1 cellular context compared by ENCODE assay signal in genomic region chr17:21511368-21512195, GRCh38.
TF ChIP-seq lines count a peak whose summit lies in the region.

No MANE protein-coding gene starts in this region.

TF ChIP-seq in HEK293, 187 proteins besides CTCF, POLR2A, EP300 and RAD21 (continued from another document and continues in another):
- TF ChIP-seq ZNF148 (tag by site-specific recombination; IDR thresholded peaks at IDR 0.05; ENCODE audit: borderline replicate concordance) (no peak), ZNF2 (tag by site-specific recombination; IDR thresholded peaks at IDR 0.05) (no peak), ZNF621 (tag by site-specific recombination; IDR thresholded peaks at IDR 0.05) (no peak), KLF7 (tag by site-specific recombination; IDR thresholded peaks at IDR 0.05; ENCODE audit: borderline replicate concordance) (no peak; the same call in 1 of the 2 replicates), ZNF704 (tag by site-specific recombination; IDR thresholded peaks at IDR 0.05) (no peak), ZNF645 (tag by site-specific recombination; IDR thresholded peaks at IDR 0.05) (no peak), ZNF174 (tag by site-specific recombination; IDR thresholded peaks at IDR 0.05) (no peak), ZNF473 (tag by site-specific recombination; IDR thresholded peaks at IDR 0.05) (no peak), MZF1 (tag by site-specific recombination; IDR thresholded peaks at IDR 0.05; ENCODE audit: borderline replicate concordance) (peak; percentile 95), ZNF623 (tag by site-specific recombination; IDR thresholded peaks at IDR 0.05) (no peak; the same call in 1 of the 2 replicates), ZBTB20 (tag by site-specific recombination; IDR thresholded peaks at IDR 0.05) (peak; percentile 67), ZFHX2 (tag by site-specific recombination; conservative IDR thresholded peaks at IDR 0.05) (no peak), ZNF549 (tag by site-specific recombination; IDR thresholded peaks at IDR 0.05) (no peak), FEZF1 (tag by site-specific recombination; IDR thresholded peaks at IDR 0.05) (no peak), ZNF433 (tag by site-specific recombination; IDR thresholded peaks at IDR 0.05; ENCODE audit: low read depth) (no peak), HIC1 (tag by site-specific recombination; IDR thresholded peaks at IDR 0.05) (peak; percentile 77; the same call in 1 of the 2 replicates), PRDM2 (tag by site-specific recombination; IDR thresholded peaks at IDR 0.05; ENCODE audit: borderline replicate concordance) (no peak), ZNF140 (tag by site-specific recombination; IDR thresholded peaks at IDR 0.05) (no peak), INSM2 (tag by site-specific recombination; IDR thresholded peaks at IDR 0.05) (no peak), TRIM28 (IDR thresholded peaks at IDR 0.05; ENCODE audit: borderline replicate concordance, low read length) (no peak), ELK4 (IDR thresholded peaks at IDR 0.05; ENCODE audit: borderline replicate concordance, low read depth, low read length) (no peak), KLF16 (tag by site-specific recombination; IDR thresholded peaks at IDR 0.05) (no peak), ZNF324 (tag by site-specific recombination; IDR thresholded peaks at IDR 0.05) (no peak), ZNF792 (tag by site-specific recombination; IDR thresholded peaks at IDR 0.05) (no peak), ZNF48 (tag by site-specific recombination; IDR thresholded peaks at IDR 0.05) (no peak), ZNF501 (tag by site-specific recombination; IDR thresholded peaks at IDR 0.05) (peak; percentile 21; the same call in 1 of the 2 replicates), KLF1 (tag by site-specific recombination; IDR thresholded peaks at IDR 0.05) (no peak), ZNF266 (tag by site-specific recombination; IDR thresholded peaks at IDR 0.05; ENCODE audit: low read depth) (no peak), ZNF132 (tag by site-specific recombination; IDR thresholded peaks at IDR 0.05; ENCODE audit: borderline replicate concordance) (no peak), ZNF548 (tag by site-specific recombination; IDR thresholded peaks at IDR 0.05) (no peak), ZNF416 (tag by site-specific recombination; IDR thresholded peaks at IDR 0.05) (no peak), ZNF707 (tag by site-specific recombination; IDR thresholded peaks at IDR 0.05) (no peak), OSR2 (tag by site-specific recombination; IDR thresholded peaks at IDR 0.05) (no peak), ZNF626 (tag by site-specific recombination; IDR thresholded peaks at IDR 0.05) (no peak), ZNF747 (tag by site-specific recombination; IDR thresholded peaks at IDR 0.05) (no peak), IKZF3 (tag by site-specific recombination; IDR thresholded peaks at IDR 0.05) (peak; percentile 96), ZSCAN4 (tag by site-specific recombination; IDR thresholded peaks at IDR 0.05) (no peak), PRDM6 (tag by site-specific recombination; IDR thresholded peaks at IDR 0.05) (no peak), ZSCAN30 (tag by site-specific recombination; IDR thresholded peaks at IDR 0.05) (peak; percentile 81), WT1 (tag by site-specific recombination; IDR thresholded peaks at IDR 0.05) (no peak)
